ENCODE assay signal across 32 cellular contexts in the genomic region with DNA sequence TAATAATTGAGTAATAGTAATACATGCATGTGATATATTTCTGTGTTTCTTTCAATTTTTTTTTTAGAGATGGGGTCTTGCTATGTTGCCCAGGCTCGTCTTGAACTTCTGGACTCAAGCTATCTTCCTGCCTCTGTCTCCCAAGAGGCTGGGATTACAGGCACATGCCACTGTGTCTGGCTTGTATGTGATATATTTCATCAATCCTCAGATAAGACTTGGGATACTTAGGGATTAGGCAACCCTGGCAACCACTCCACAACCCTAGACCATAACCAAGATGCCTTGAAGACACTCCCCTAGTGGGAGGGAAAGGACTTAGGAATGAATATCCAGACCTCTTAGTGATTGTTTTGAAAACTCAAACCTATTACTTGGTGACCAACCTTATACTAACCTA.
A peak's percentile ranks its signal among the peaks of the same experiment; 100 is the strongest.
DNase-seq lines count a peak whose midpoint lies in the region; ATAC-seq and TF ChIP-seq lines count a peak whose summit lies in the region.
"Had no signal": no experiment of that assay in that cellular context is flagged by ENCODE, and none has a peak within 500 bp of the region (broad histone marks: within the 10 kb centered on the region; RNA-seq: fewer than 3 reads in every experiment).

No MANE protein-coding gene starts in this region.

- intact Hi-C loops in left cardiac atrium (cut with DNase I) (no loop called here), left ventricle myocardium inferior (cut with micrococcal nuclease) (no loop called here), tibial artery (cut with DNase I; ENCODE audit: low total_unique reads) (no loop called here)

- H3K4me2 ChIP-seq in mesenchymal stem cell (ENCODE audit: low read length, poor library complexity, severe bottlenecking) = no peak overlapping the region
- H3K4me2 ChIP-seq: A549 had no signal

- no peak overlapping the region for H3K18ac ChIP-seq in mesenchymal stem cell (ENCODE audit: low read depth in 1 of 2, low read length in 2 of 2)

- H3K14ac ChIP-seq in mesenchymal stem cell (ENCODE audit: low read length in 2 of 2) = no peak overlapping the region

- no peak overlapping the region for H3K27ac ChIP-seq in left ventricle myocardium inferior (replicated peaks)
- no peak overlapping the region for H3K27ac ChIP-seq in mesenchymal stem cell (ENCODE audit: low read length, poor library complexity, severe bottlenecking)
- H3K27ac ChIP-seq in tibial artery = peak overlapping the region in 1 of 2 donors; percentile 11
- H3K27ac ChIP-seq: A549, adrenal gland, coronary artery, ovary, thoracic aorta had no signal

- WGBS in mesenchymal stem cell = 75% methylated on average over 1 of the region's 1 CpG

- H3K36me3 ChIP-seq in left ventricle myocardium inferior = no peaks in the 10 kb centered on the region
- no peaks in the 10 kb centered on the region for H3K36me3 ChIP-seq in mesenchymal stem cell (ENCODE audit: control insufficient read depth in 1 of 2, insufficient read depth in 2 of 2, low read depth in 1 of 2, low read length in 2 of 2)
- no peaks in the 10 kb centered on the region for H3K36me3 ChIP-seq in tibial artery
- H3K36me3 ChIP-seq: adrenal gland, ovary, thoracic aorta, uterus had no signal

- peak; percentile 31 to 67 for ATAC-seq in left cardiac atrium
- ATAC-seq: activated CD4-positive, alpha-beta T cell treated with anti-CD3 and anti-CD28 coated beads for 36 hours; activated CD8-positive, alpha-beta T cell treated with anti-CD3 and anti-CD28 coated beads for 36 hours; mucosa of descending colon; natural killer cell; stimulated activated naive CD8-positive, alpha-beta T cell treated with anti-CD3 and anti-CD28 coated beads, Interleukin-15, amount 100 ng/mL, for 72 hours had no signal

- DNase-seq in left cardiac atrium (no peak), left ventricle myocardium inferior (no peak), cardiac fibroblast (ENCODE audit: low read depth in 2 of 2) (peak; percentile 7 to 86), mesenchymal stem cell (peak; percentile 78), tibial artery (peak; percentile 69 to 72), NCI-H2029 treated with DMSO at 0.1 percent for 48 hours (lab: John Stamatoyannopoulos, UW) (no peak), A172 (ENCODE audit: low spot score) (no peak)
- DNase-seq in activated naive CD4-positive, alpha-beta T cell (lab: John Stamatoyannopoulos, UW) = no peak
- DNase-seq: activated CD4-positive, alpha-beta T cell treated with anti-CD3 and anti-CD28 coated beads for 36 hours; activated CD8-positive, alpha-beta memory T cell treated with anti-CD3 and anti-CD28 coated beads, Interleukin-2, amount 50 U/mL, for 48 hours; activated CD8-positive, alpha-beta T cell treated with anti-CD3 and anti-CD28 coated beads for 36 hours; activated naive CD4-positive, alpha-beta T cell treated with anti-CD3 and anti-CD28 coated beads, Interleukin-2, amount 10 ng/mL, durations not matched to agents 7 days and 5 days; adrenal gland; CD4-positive, alpha-beta T cell; effector CD8-positive, alpha-beta T cell; foreskin fibroblast; GOT3; mucosa of descending colon; natural killer cell; NCI-H1417; NCI-H2029; NCI-H2227 treated with DMSO at 0.1 percent for 48 hours; NCI-H526 treated with DMSO at 0.1 percent for 48 hours; ovary; stimulated activated CD4-positive, alpha-beta T cell treated with anti-CD3 and anti-CD28 coated beads, Interleukin-2, amount 100 ng/mL, for 24 hours; stimulated activated CD8-positive, alpha-beta memory T cell treated with anti-CD3 and anti-CD28 coated beads, Interleukin-4, amount 100 ng/mL, for 48 hours; stimulated activated naive CD8-positive, alpha-beta T cell treated with anti-CD3 and anti-CD28 coated beads, Interleukin-15, amount 100 ng/mL, for 72 hours had no signal

- no peaks in the 10 kb centered on the region for H3K79me1 ChIP-seq in mesenchymal stem cell (replicated peaks; ENCODE audit: low read length, poor library complexity, severe bottlenecking)

- H4K8ac ChIP-seq in mesenchymal stem cell (ENCODE audit: low read length) = no peak overlapping the region

- no peak overlapping the region for H2BK15ac ChIP-seq in mesenchymal stem cell (ENCODE audit: low read depth, poor library complexity, severe bottlenecking)

- TF ChIP-seq CTCF in left ventricle myocardium inferior (IDR thresholded peaks at IDR 0.05; ENCODE audit: borderline replicate concordance) (no peak), cardiac fibroblast (IDR thresholded peaks at IDR 0.05; ENCODE audit: low read depth, low read length) (no peak), tibial artery (IDR thresholded peaks at IDR 0.05) (no peak)

- peaks cover 30% of the 10 kb centered on the region for H3K27me3 ChIP-seq in left ventricle myocardium inferior (ENCODE audit: low read depth)
- peaks cover 0 to 45% of the 10 kb centered on the region in 2 experiments for H3K27me3 ChIP-seq in mesenchymal stem cell (ENCODE audit: control insufficient read depth in 1 of 2, insufficient read depth in 1 of 2, low read length in 2 of 2)
- H3K27me3 ChIP-seq in tibial artery = no peaks in the 10 kb centered on the region
- H3K27me3 ChIP-seq: adrenal gland, ovary, uterus had no signal

- no peak overlapping the region for H3K9ac ChIP-seq in mesenchymal stem cell (ENCODE audit: low read length)

- no peak overlapping the region for H3K4ac ChIP-seq in mesenchymal stem cell (ENCODE audit: low read depth in 1 of 2, low read length in 2 of 2)

- no peak overlapping the region for H2AFZ ChIP-seq in mesenchymal stem cell (ENCODE audit: low read depth, low read length)

- H3K9me3 ChIP-seq in left ventricle myocardium inferior (replicated peaks) = no peaks in the 10 kb centered on the region
- no peaks in the 10 kb centered on the region for H3K9me3 ChIP-seq in mesenchymal stem cell (ENCODE audit: control insufficient read depth, low read length)
- H3K9me3 ChIP-seq in tibial artery = no peaks in the 10 kb centered on the region
- H3K9me3 ChIP-seq: A549, adrenal gland, mucosa of descending colon, ovary, thoracic aorta, uterus had no signal

- no peak overlapping the region for H2BK5ac ChIP-seq in mesenchymal stem cell (ENCODE audit: low read depth, low read length, poor library complexity, severe bottlenecking)

- H2BK120ac ChIP-seq in mesenchymal stem cell (ENCODE audit: low read depth, low read length) = no peak overlapping the region

- H3K4me3 ChIP-seq in left ventricle myocardium inferior = no peak overlapping the region
- no peak overlapping the region for H3K4me3 ChIP-seq in cardiac fibroblast (replicated peaks in 1 of 2; ENCODE audit: low read depth in 2 of 2, low read length in 2 of 2)
- H3K4me3 ChIP-seq in mesenchymal stem cell (ENCODE audit: insufficient read depth in 1 of 2, low read depth in 1 of 2, low read length in 2 of 2) = no peak overlapping the region
- H3K4me3 ChIP-seq in tibial artery = no peak overlapping the region
- H3K4me3 ChIP-seq: A549, adrenal gland, coronary artery, lung, mucosa of descending colon, ovary, thoracic aorta, uterus had no signal

- H3K23ac ChIP-seq in mesenchymal stem cell (ENCODE audit: low read length in 2 of 2) = no peak overlapping the region

- H4K91ac ChIP-seq in mesenchymal stem cell (ENCODE audit: low read length) = no peak overlapping the region

- no peak overlapping the region for H2AK5ac ChIP-seq in mesenchymal stem cell (ENCODE audit: low read length, severe bottlenecking)

- H3K4me1 ChIP-seq in left ventricle myocardium inferior (peaks cover 30% of the 10 kb centered on the region), mesenchymal stem cell (ENCODE audit: control insufficient read depth, insufficient read depth, low read depth, low read length) (peaks cover 7% of the 10 kb centered on the region), tibial artery (peaks cover 0 to 46% (median 25%) of the 10 kb centered on the region in 4 donors)

- no peak overlapping the region for H2BK12ac ChIP-seq in mesenchymal stem cell (ENCODE audit: low read length in 2 of 2)

Comparison
In these comparisons a context has a peak if more than half of its experiments do, and no peak if none do; other contexts are left out.
1. DNase-seq: peak in cardiac fibroblast (2 of 2), mesenchymal stem cell (single experiment) and tibial artery (2 of 2); none in left cardiac atrium (single experiment), left ventricle myocardium inferior (single experiment), NCI-H2029 treated with DMSO at 0.1 percent for 48 hours (single experiment), activated naive CD4-positive, alpha-beta T cell (0 of 4) and A172 (single experiment).